13 cellular contexts compared by ENCODE assay signal in the genomic region with DNA sequence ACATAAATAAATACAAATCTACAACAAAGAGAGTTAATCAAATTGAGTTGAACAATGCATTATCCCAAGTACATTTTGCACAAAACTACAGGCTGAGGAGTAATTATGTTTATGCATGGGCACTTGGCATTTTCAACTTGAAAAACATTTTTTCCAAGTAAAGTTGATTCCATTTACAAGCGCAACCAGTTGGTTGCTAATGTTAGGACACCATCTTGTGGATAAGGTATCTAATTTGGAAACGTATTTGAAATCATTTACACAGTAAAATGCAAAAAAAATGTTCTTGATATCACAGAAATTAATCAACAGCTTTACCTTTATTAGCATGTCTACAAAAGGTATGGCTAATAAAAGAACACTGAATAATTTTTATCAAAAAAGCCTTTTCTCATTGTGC. TPM values are rescaled to one million over a fixed set of nuclear protein-coding genes. Genes with fewer than 3 reads are reported as not detected.
DNase-seq lines count a peak whose midpoint lies in the region; ATAC-seq, FAIRE-seq and TF ChIP-seq lines count a peak whose summit lies in the region.
"Had no signal": no experiment of that assay in that cellular context is flagged by ENCODE, and none has a peak within 500 bp of the region (broad histone marks: within the 10 kb centered on the region; RNA-seq: fewer than 3 reads in every experiment).

No MANE protein-coding gene starts in this region.

- H3K9ac ChIP-seq in fibroblast of lung (ENCODE audit: insufficient read depth, low read length) (no peak overlapping the region), neuronal stem cell (ENCODE audit: low read depth, low read length, poor library complexity) (no peak overlapping the region)

- no peak overlapping the region for H2AFZ ChIP-seq in GM23338
- H2AFZ ChIP-seq in fibroblast of lung (ENCODE audit: low read length) = no peak overlapping the region
- H2AFZ ChIP-seq in neuronal stem cell (ENCODE audit: low read length) = no peak overlapping the region

- H3K36me3 Mint-ChIP-seq in GM23338 (ENCODE audit: low read depth) = no peaks in the 10 kb centered on the region
- H3K36me3 Mint-ChIP-seq: CD8-positive, alpha-beta T cell; memory B cell had no signal

- H3K27me3 ChIP-seq in GM23338 (ENCODE audit: insufficient read depth) (no peaks in the 10 kb centered on the region), RWPE2 (ENCODE audit: insufficient read depth, poor library complexity, severe bottlenecking) (peaks cover 5% of the 10 kb centered on the region), fibroblast of lung (ENCODE audit: control insufficient read depth, insufficient read depth, low read length) (no peaks in the 10 kb centered on the region), neuronal stem cell (ENCODE audit: control insufficient read depth in 3 of 3, insufficient read depth in 3 of 3, low read depth in 1 of 3, low read length in 3 of 3) (no peaks in the 10 kb centered on the region)
- H3K27me3 ChIP-seq: SJSA1 had no signal

- H4K8ac ChIP-seq in neuronal stem cell (ENCODE audit: low read depth, low read length) = no peak overlapping the region

- H2AK5ac ChIP-seq in neuronal stem cell (ENCODE audit: low read depth, low read length) = no peak overlapping the region

- no peaks in the 10 kb centered on the region for H3K27me3 Mint-ChIP-seq in GM23338 (ENCODE audit: insufficient read depth, low read depth, poor library complexity)
- H3K27me3 Mint-ChIP-seq: memory B cell had no signal

- H3K9me3 Mint-ChIP-seq in GM23338 = no peaks in the 10 kb centered on the region
- H3K9me3 Mint-ChIP-seq: CD8-positive, alpha-beta T cell; memory B cell had no signal

- ATAC-seq in GM23338 (no peak), RWPE2 (ENCODE audit: low read depth) (no peak), GM19035 (IDR thresholded peaks at IDR 0.05; ENCODE audit: unreplicated experiment) (no peak)
- ATAC-seq: CD8-positive, alpha-beta T cell had no signal

- H3K14ac ChIP-seq in neuronal stem cell (ENCODE audit: low read length) = no peak overlapping the region

- H2BK5ac ChIP-seq in neuronal stem cell (ENCODE audit: low read length) = no peak overlapping the region

- FAIRE-seq in A204.1 (lab: Jason Lieb, UNC) = peak; percentile 85

- H3K27ac ChIP-seq in GM23338 (ENCODE audit: low read depth) = no peak overlapping the region
- H3K27ac ChIP-seq in RWPE2 (ENCODE audit: poor library complexity, severe bottlenecking) = no peak overlapping the region
- H3K27ac ChIP-seq in fibroblast of lung (ENCODE audit: insufficient read depth, low read length) = no peak overlapping the region
- H3K27ac ChIP-seq in neuronal stem cell (replicated peaks; ENCODE audit: low read length) = no peak overlapping the region
- H3K27ac ChIP-seq: SJSA1 had no signal

- no peak overlapping the region for H4K91ac ChIP-seq in neuronal stem cell (ENCODE audit: low read depth, low read length, poor library complexity)

- H3K23ac ChIP-seq in neuronal stem cell (ENCODE audit: low read depth, low read length, poor library complexity) = no peak overlapping the region

- H3K4me3 ChIP-seq in GM23338 = no peak overlapping the region
- no peak overlapping the region for H3K4me3 ChIP-seq in RWPE2 (ENCODE audit: severe bottlenecking)
- no peak overlapping the region for H3K4me3 ChIP-seq in fibroblast of lung (replicated peaks in 1 of 4; ENCODE audit: control extremely low read depth in 1 of 4, insufficient read depth in 1 of 4, low read depth in 3 of 4, low read length in 4 of 4)
- H3K4me3 ChIP-seq in neuronal stem cell (ENCODE audit: low read length in 2 of 2) = no peak overlapping the region
- H3K4me3 ChIP-seq: SJSA1 had no signal

- H3K4me3 Mint-ChIP-seq in GM23338 = no peak overlapping the region
- H3K4me3 Mint-ChIP-seq: CD8-positive, alpha-beta T cell; memory B cell had no signal

- no peak overlapping the region for H2BK15ac ChIP-seq in neuronal stem cell (ENCODE audit: low read length)

- no peak overlapping the region for H3K18ac ChIP-seq in neuronal stem cell (ENCODE audit: low read length)

- H3F3A ChIP-seq in GM23338 (replicated peaks; ENCODE audit: low read depth) = no peaks in the 10 kb centered on the region

- no CpG with 5 or more reads among the region's 2 CpGs for WGBS in neuronal stem cell (ENCODE audit: extremely low coverage in 2 of 2, insufficient read length in 2 of 2, insufficient replicate concordance in 1 of 2), 2 donors

- H3K79me2 ChIP-seq in GM23338 (replicated peaks; ENCODE audit: insufficient read depth) (no peaks in the 10 kb centered on the region), fibroblast of lung (ENCODE audit: control insufficient read depth, insufficient read depth, low read length) (no peaks in the 10 kb centered on the region)

- H2BK12ac ChIP-seq in neuronal stem cell (ENCODE audit: low read length) = no peak overlapping the region

- H3K79me1 ChIP-seq in neuronal stem cell (ENCODE audit: low read depth, low read length) = no peaks in the 10 kb centered on the region

- H3K4me1 ChIP-seq in GM23338 (ENCODE audit: insufficient read depth) (no peaks in the 10 kb centered on the region), RWPE2 (ENCODE audit: insufficient read depth, poor library complexity, severe bottlenecking) (peaks cover 3% of the 10 kb centered on the region), fibroblast of lung (ENCODE audit: control insufficient read depth, extremely low read depth, insufficient read depth, low read length) (no peaks in the 10 kb centered on the region), neuronal stem cell (ENCODE audit: control insufficient read depth in 2 of 2, insufficient read depth in 1 of 2, low read depth in 1 of 2, low read length in 2 of 2) (peaks cover 0 to 1% of the 10 kb centered on the region in 2 donors)
- H3K4me1 ChIP-seq: SJSA1 had no signal

- H3K9me3 ChIP-seq in RWPE2 (ENCODE audit: severe bottlenecking) = no peaks in the 10 kb centered on the region
- no peaks in the 10 kb centered on the region for H3K9me3 ChIP-seq in fibroblast of lung (ENCODE audit: control insufficient read depth, insufficient read depth, low read depth, low read length)
- H3K9me3 ChIP-seq in neuronal stem cell (replicated peaks in 1 of 2; ENCODE audit: control insufficient read depth in 2 of 2, insufficient read depth in 1 of 2, low read depth in 1 of 2, low read length in 2 of 2) = no peaks in the 10 kb centered on the region
- H3K9me3 ChIP-seq: SJSA1 had no signal

- no peak overlapping the region for H3K4me2 ChIP-seq in GM23338
- H3K4me2 ChIP-seq in fibroblast of lung (ENCODE audit: extremely low read depth, insufficient read depth, low read length) = no peak overlapping the region
- H3K4me2 ChIP-seq in neuronal stem cell (ENCODE audit: insufficient read depth, low read length, poor library complexity, severe bottlenecking) = no peak overlapping the region

- TF ChIP-seq CTCF in GM23338 (conservative IDR thresholded peaks at IDR 0.05; ENCODE audit: low read depth in 2 of 2) (peak; percentile 53 to 55), RWPE2 (IDR thresholded peaks at IDR 0.05; ENCODE audit: poor library complexity, severe bottlenecking) (peak; percentile 44), fibroblast of lung (conservative IDR thresholded peaks at IDR 0.05 in 1 of 2, IDR thresholded peaks at IDR 0.05 in 1 of 2; ENCODE audit: low read depth in 1 of 2, low read length in 2 of 2) (peak in 1 of 2 donors; percentile 23)

- no peak overlapping the region for H2BK120ac ChIP-seq in neuronal stem cell (ENCODE audit: low read depth, low read length)

- H3K27ac Mint-ChIP-seq in GM23338 = no peak overlapping the region
- H3K27ac Mint-ChIP-seq: CD8-positive, alpha-beta T cell; memory B cell had no signal

- DNase-seq in GM23338 (ENCODE audit: low spot score) = peak; percentile 19
- DNase-seq in RWPE2 (ENCODE audit: low spot score) = no peak
- DNase-seq in fibroblast of lung (ENCODE audit: low read depth in 2 of 2) = peak; percentile 7 to 67
- DNase-seq in GOT3 (lab: John Stamatoyannopoulos, UW) = no peak
- DNase-seq in neuronal stem cell (ENCODE audit: low spot score) = no peak
- no peak for DNase-seq in NCI-H345 treated with DMSO at 0.1 percent for 48 hours (lab: John Stamatoyannopoulos, UW; ENCODE audit: unreplicated experiment)
- DNase-seq: CD8-positive, alpha-beta T cell; NCI-H1694 had no signal

- H3K4me1 Mint-ChIP-seq in GM23338 = no peaks in the 10 kb centered on the region
- H3K4me1 Mint-ChIP-seq: memory B cell had no signal

- no peak overlapping the region for H3K4ac ChIP-seq in neuronal stem cell (ENCODE audit: low read length)

- H4K20me1 ChIP-seq in GM23338 (replicated peaks; ENCODE audit: insufficient read depth) (no peaks in the 10 kb centered on the region), fibroblast of lung (ENCODE audit: control insufficient read depth, extremely low read depth, insufficient read depth, low read length) (no peaks in the 10 kb centered on the region)

- no peaks in the 10 kb centered on the region for H3K36me3 ChIP-seq in GM23338 (ENCODE audit: insufficient read depth)
- no peaks in the 10 kb centered on the region for H3K36me3 ChIP-seq in RWPE2 (ENCODE audit: low read depth)
- no peaks in the 10 kb centered on the region for H3K36me3 ChIP-seq in fibroblast of lung (ENCODE audit: control insufficient read depth, insufficient read depth, low read length)
- H3K36me3 ChIP-seq in neuronal stem cell (replicated peaks in 1 of 2; ENCODE audit: control insufficient read depth in 2 of 2, insufficient read depth in 2 of 2, low read length in 2 of 2) = no peaks in the 10 kb centered on the region
- H3K36me3 ChIP-seq: SJSA1 had no signal

- no peaks in the 10 kb centered on the region for H3K9me2 ChIP-seq in GM23338 (ENCODE audit: insufficient read depth)

TF ChIP-seq in GM23338, 12 proteins besides CTCF, POLR2A, EP300 and RAD21 (continues in another document):
- TF ChIP-seq EZH2 (IDR thresholded peaks at IDR 0.05; ENCODE audit: low read depth, unreplicated experiment) (no peak), STAT1 (IDR thresholded peaks at IDR 0.05; ENCODE audit: unreplicated experiment) (no peak), CREB1 (CRISPR knock-in tag; IDR thresholded peaks at IDR 0.05; ENCODE audit: low read depth) (no peak), POLR2AphosphoS5 (IDR thresholded peaks at IDR 0.05; ENCODE audit: low read depth) (no peak)

RNA-seq across cellular contexts. Expression of a gene that starts 18.8 kb away (rescaled TPM):
- not detected in 2 replicates for total RNA-seq in GM23338 (2014; rRNA removed; shearing (Covaris generic))
- polyA plus RNA-seq in GM23338 (2016; fragmentation: Nextera tagmentation; extraction: Ambion mirVana) = not detected in 2 replicates
- not detected in 2 replicates for total RNA-seq in fibroblast of lung
- not detected in 2 replicates for polyA plus RNA-seq in fibroblast of lung
- not detected in 2 replicates for polyA plus RNA-seq in fibroblast of lung (2012)
- not detected in 2 replicates for polyA minus RNA-seq in fibroblast of lung (ENCODE audit: low replicate concordance)
- not detected for polyA plus RNA-seq in neuronal stem cell (2013, experiment 1 of 2)
- not detected for polyA plus RNA-seq in neuronal stem cell (2013, experiment 2 of 2)
- total RNA-seq: CD8-positive, alpha-beta T cell; glomerular endothelial cell; SJSA1 had no signal

Comparison
In these comparisons a context has a peak if more than half of its experiments do, and no peak if none do; other contexts are left out.
1. DNase-seq: peak in GM23338 (single experiment) and fibroblast of lung (2 of 2); none in RWPE2 (single experiment), GOT3 (single experiment), neuronal stem cell (single experiment) and NCI-H345 treated with DMSO at 0.1 percent for 48 hours (single experiment).